In genomic region chr11:61969838-61970452, GRCh38 we compare ENCODE assay signal across 10 cellular contexts. TPM values are rescaled to one million over a fixed set of nuclear protein-coding genes. Genes with fewer than 3 reads are reported as not detected.
A peak's percentile ranks its signal among the peaks of the same experiment; 100 is the strongest.
DNase-seq lines count a peak whose midpoint lies in the region; TF ChIP-seq lines count a peak whose summit lies in the region.
"Had no signal": no experiment of that assay in that cellular context is flagged by ENCODE, and none has a peak within 500 bp of the region (broad histone marks: within the 10 kb centered on the region; RNA-seq: fewer than 3 reads in every experiment).

No MANE protein-coding gene starts in this region.

- in situ Hi-C loops in mammary epithelial cell (cut with MboI; ENCODE audit: low sequenced_read_pairs in 2 of 2), result no loop called here

- 100% methylated on average over 1 of the region's 1 CpG for WGBS in mammary epithelial cell (ENCODE audit: low coverage, missing lambda C conversion rate)

- CTCF ChIA-PET in mammary epithelial cell (lab: Charles Lee; ENCODE audit: low non-redundant PET), result interaction anchor here (1.0 kb wide), 2 partner anchors 10 to 72 kb away, joined by 3 read pairs; no protein-coding TSS in a partner anchor

- H3K9ac ChIP-seq in Loucy (ENCODE audit: low read depth, low read length, poor library complexity, severe bottlenecking) (no peak overlapping the region), mammary epithelial cell (ENCODE audit: insufficient read depth, low read length) (peak overlapping the region; percentile 47)
- H3K9ac ChIP-seq: KMS-11 had no signal

- intact Hi-C loops in mammary epithelial cell (cut with micrococcal nuclease), result loop anchor here (5.0 kb wide), 1 partner anchor 42 kb away; no protein-coding TSS in a partner anchor

- H3K9me2 ChIP-seq in Loucy (replicated peaks; ENCODE audit: low read depth, low read length), result no peaks in the 10 kb centered on the region

- peaks cover 6% of the 10 kb centered on the region; the same call in 1 of the 2 replicates for H3F3A ChIP-seq in Loucy (ENCODE audit: low read depth)

- H3K27ac ChIP-seq in mammary epithelial cell (ENCODE audit: insufficient read depth, low read depth, low read length) (peak overlapping the region; percentile 88), muscle layer of duodenum (ENCODE audit: low read length) (peak overlapping the region; percentile 97)
- H3K27ac ChIP-seq: KMS-11 had no signal

- H3K4me1 ChIP-seq in Loucy (ENCODE audit: insufficient read depth, low read length, poor library complexity, severe bottlenecking) (peaks cover 60% of the 10 kb centered on the region), mammary epithelial cell (ENCODE audit: insufficient read depth, low read length) (peaks cover 66% of the 10 kb centered on the region), muscle layer of duodenum (ENCODE audit: control insufficient read depth in 1 of 2, insufficient read depth in 2 of 2, low read length in 2 of 2) (peaks cover 33 to 42% of the 10 kb centered on the region in 2 donors)

- TF ChIP-seq CTCF in Loucy (conservative IDR thresholded peaks at IDR 0.05; ENCODE audit: low read length), result no peak
- TF ChIP-seq CTCF in mammary epithelial cell (conservative IDR thresholded peaks at IDR 0.05 in 1 of 2, IDR thresholded peaks at IDR 0.05 in 1 of 2; ENCODE audit: extremely low read depth in 1 of 2, insufficient read depth in 1 of 2, low read depth in 1 of 2, low read length in 2 of 2), result no peak
- TF ChIP-seq CTCF in GM10266 (IDR thresholded peaks at IDR 0.05; ENCODE audit: control insufficient read depth, insufficient read depth, low read depth, missing control alignments), result no peak

- H3K4me3 ChIP-seq in Loucy (ENCODE audit: low read length, poor library complexity, severe bottlenecking) (peak overlapping the region; percentile 98), mammary epithelial cell (replicated peaks in 1 of 3; ENCODE audit: insufficient read depth in 1 of 3, low read depth in 2 of 3, low read length in 3 of 3) (no peak overlapping the region), muscle layer of duodenum (ENCODE audit: low read depth in 1 of 2, low read length in 2 of 2) (no peak overlapping the region)

- no TSS peak for BruUV-seq in mammary epithelial cell (replicated peaks; lab: Mats Ljungman, UMichigan)

- peak overlapping the region; percentile 90 for H3K4me2 ChIP-seq in Loucy (ENCODE audit: low read depth, low read length, poor library complexity, severe bottlenecking)
- peak overlapping the region; percentile 64 for H3K4me2 ChIP-seq in mammary epithelial cell (ENCODE audit: insufficient read depth, low read depth, low read length)
- H3K4me2 ChIP-seq: KMS-11 had no signal

- peaks cover 8% of the 10 kb centered on the region; the same call in 1 of the 2 replicates for H3K36me3 ChIP-seq in Loucy (ENCODE audit: insufficient read depth, low read length)
- H3K36me3 ChIP-seq in mammary epithelial cell (ENCODE audit: insufficient read depth, low read length), result peaks cover 12% of the 10 kb centered on the region
- H3K36me3 ChIP-seq in muscle layer of duodenum (ENCODE audit: control insufficient read depth in 1 of 2, insufficient read depth in 2 of 2, low read length in 2 of 2), result peaks cover 7 to 30% of the 10 kb centered on the region in 2 donors

- peaks cover 44% of the 10 kb centered on the region for H3K79me2 ChIP-seq in Loucy (ENCODE audit: insufficient read depth, low read length)
- H3K79me2 ChIP-seq in mammary epithelial cell (ENCODE audit: insufficient read depth, low read length), result peaks cover 39% of the 10 kb centered on the region

- H3K27me3 ChIP-seq in Loucy (ENCODE audit: insufficient read depth, low read length, poor library complexity, severe bottlenecking) (peaks cover 6% of the 10 kb centered on the region), mammary epithelial cell (ENCODE audit: insufficient read depth, low read length) (no peaks in the 10 kb centered on the region), muscle layer of duodenum (ENCODE audit: low read depth, low read length) (no peaks in the 10 kb centered on the region)

- H4K20me1 ChIP-seq in Loucy (ENCODE audit: insufficient read depth, low read length, poor library complexity, severe bottlenecking) (peaks cover 23% of the 10 kb centered on the region), mammary epithelial cell (ENCODE audit: insufficient read depth, low read length) (peaks cover 11% of the 10 kb centered on the region)

- H2AFZ ChIP-seq in Loucy (ENCODE audit: low read length) (no peak overlapping the region), mammary epithelial cell (ENCODE audit: low read depth, low read length) (no peak overlapping the region)

- DNase-seq in AG08395 (ENCODE audit: low spot score) (peak; percentile 62), mammary epithelial cell (peak; percentile 93), NCI-H2081 (lab: John Stamatoyannopoulos, UW) (no peak), NCI-H2196 (lab: John Stamatoyannopoulos, UW; ENCODE audit: unreplicated experiment) (no peak), NCI-H345 (lab: John Stamatoyannopoulos, UW) (no peak), GM10266 (ENCODE audit: extremely low spot score) (no peak)
- DNase-seq: activated naive CD4-positive, alpha-beta T cell treated with anti-CD3 and anti-CD28 coated beads, Interleukin-2, amount 10 ng/mL, durations not matched to agents 7 days and 5 days had no signal

- dilution Hi-C loops in mammary epithelial cell (cut with HindIII; ENCODE audit: low sequenced_read_pairs), result no loop called here

- H3K9me3 ChIP-seq in Loucy (ENCODE audit: insufficient read depth, low read depth, low read length) (no peaks in the 10 kb centered on the region), mammary epithelial cell (replicated peaks; ENCODE audit: insufficient read depth, low read length) (no peaks in the 10 kb centered on the region), muscle layer of duodenum (ENCODE audit: control insufficient read depth in 1 of 2, low read length in 2 of 2) (no peaks in the 10 kb centered on the region)

RNA-seq across cellular contexts. Expression of gene FTH1, which starts 2.5 kb away (rescaled TPM):
- total RNA-seq in mammary epithelial cell, result 1,000 to 10,000 TPM; 2,122 to 4,396 TPM
- polyA plus RNA-seq in mammary epithelial cell, result 3,424 TPM
- polyA minus RNA-seq in mammary epithelial cell, result 11,932 TPM

RNA-seq across cellular contexts. Expression of gene BEST1, which starts 19.8 kb away (rescaled TPM):
- total RNA-seq in mammary epithelial cell, result under 1 TPM; 0.24 to 0.67 TPM
- 0.14 TPM for polyA plus RNA-seq in mammary epithelial cell
- polyA minus RNA-seq in mammary epithelial cell, result 0.26 TPM

RNA-seq across cellular contexts. Expression of gene RAB3IL1, which starts 52.6 kb away (rescaled TPM):
- total RNA-seq in mammary epithelial cell, result 1 to 10 TPM; 1.4 to 2.3 TPM
- polyA plus RNA-seq in mammary epithelial cell, result 1.00 TPM
- polyA minus RNA-seq in mammary epithelial cell, result 0.57 TPM

Comparison
In these comparisons a context has a peak if more than half of its experiments do, and no peak if none do; other contexts are left out.
1. DNase-seq: peak in AG08395 (single experiment) and mammary epithelial cell (single experiment); none in NCI-H2081 (0 of 2), NCI-H2196 (single experiment), NCI-H345 (single experiment) and GM10266 (single experiment).